10 cellular contexts compared by ENCODE assay signal in the genomic region with DNA sequence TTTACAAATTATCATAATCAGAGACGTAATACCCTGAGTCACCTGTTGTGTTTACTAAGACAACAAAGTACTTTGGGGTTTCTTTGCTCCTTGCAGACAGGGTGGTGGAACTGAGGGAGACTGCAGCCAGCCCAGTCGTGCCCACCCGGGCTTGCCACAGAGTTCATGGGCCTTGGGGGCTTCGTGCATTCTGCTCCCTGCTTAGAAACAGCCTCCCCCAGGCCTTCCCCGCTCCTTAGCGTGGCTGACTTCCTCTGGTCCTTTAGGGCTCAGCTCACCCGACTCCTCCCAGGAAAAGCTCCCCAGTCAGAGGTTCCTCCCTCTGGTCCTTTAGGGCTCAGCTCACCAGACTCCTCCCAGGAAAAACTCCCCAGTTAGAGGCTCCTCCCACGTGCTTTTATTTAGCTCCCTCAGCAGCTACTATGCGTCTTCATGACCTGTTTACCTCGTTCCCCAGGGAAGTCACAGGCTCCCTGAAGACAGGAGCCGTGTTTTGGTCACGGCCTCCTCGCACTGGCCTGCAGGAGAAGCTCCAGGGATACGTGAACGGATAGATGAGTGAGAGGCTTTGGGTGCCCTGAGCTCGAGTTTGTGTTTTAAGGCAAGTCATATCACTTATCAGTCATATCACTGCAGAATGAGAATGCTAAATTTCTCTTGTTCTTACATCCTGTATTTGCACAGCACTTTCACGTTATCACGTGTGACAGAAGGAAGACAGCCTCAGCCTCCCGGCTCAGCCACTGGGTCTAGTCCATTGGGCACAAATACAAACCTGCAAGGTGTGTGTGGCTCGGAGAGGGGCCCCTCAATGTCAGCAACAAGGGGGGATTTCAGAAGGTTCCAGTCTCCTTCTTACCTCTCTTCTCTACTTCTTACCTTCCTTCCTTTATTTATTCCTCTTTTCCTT. TPM values are rescaled to one million over a fixed set of nuclear protein-coding genes. Genes with fewer than 3 reads are reported as not detected.
DNase-seq lines count a peak whose midpoint lies in the region; ATAC-seq, FAIRE-seq and TF ChIP-seq lines count a peak whose summit lies in the region.
"Had no signal": no experiment of that assay in that cellular context is flagged by ENCODE, and none has a peak within 500 bp of the region (broad histone marks: within the 10 kb centered on the region; RNA-seq: fewer than 3 reads in every experiment).

No MANE protein-coding gene starts in this region.

- FAIRE-seq in D721Med (lab: Jason Lieb, UNC), result no peak
- FAIRE-seq: A204.1 had no signal

- WGBS in right lobe of liver (ENCODE audit: insufficient coverage, low coverage, low lambda C conversion rate, missing lambda C conversion rate), result 20% methylated on average over 20 of the region's 20 CpGs

- H3K36me3 ChIP-seq in right lobe of liver, result no peaks in the 10 kb centered on the region

- H3K4me1 Mint-ChIP-seq in activated CD4-positive, alpha-beta T cell treated with anti-CD3 and anti-CD28 coated beads, Interleukin-2, amount 10 ng/mL, durations not matched to agents 7 days and 5 days, result peaks cover 41% of the 10 kb centered on the region

- POLR2A ChIA-PET in activated CD4-positive, alpha-beta T cell treated with anti-CD3 and anti-CD28 coated beads, Interleukin-2, amount 10 ng/mL, durations not matched to agents 7 days and 5 days (lab: Charles Lee), result interaction anchor here (0.5 kb wide), 1 partner anchor 12 kb away, joined by 3 read pairs; no protein-coding TSS in a partner anchor

- H3K9me3 ChIP-seq in right lobe of liver, result no peaks in the 10 kb centered on the region

- ATAC-seq in HG03442 (IDR thresholded peaks at IDR 0.05; ENCODE audit: unreplicated experiment), result peak; percentile 66
- ATAC-seq in right lobe of liver, result peak; percentile 36 to 70 (median 65)

- intact Hi-C loops in right lobe of liver (cut with DNase I), result no loop called here

- TF ChIP-seq POLR2A in right lobe of liver (IDR thresholded peaks at IDR 0.05), result no peak

- peak overlapping the region; percentile 67 for H3K4me3 Mint-ChIP-seq in activated CD4-positive, alpha-beta T cell treated with anti-CD3 and anti-CD28 coated beads, Interleukin-2, amount 10 ng/mL, durations not matched to agents 7 days and 5 days

- H3K27me3 ChIP-seq in right lobe of liver, result no peaks in the 10 kb centered on the region

- no peaks in the 10 kb centered on the region for H3K4me1 ChIP-seq in right lobe of liver

- no peaks in the 10 kb centered on the region for H3K27me3 Mint-ChIP-seq in activated CD4-positive, alpha-beta T cell treated with anti-CD3 and anti-CD28 coated beads, Interleukin-2, amount 10 ng/mL, durations not matched to agents 7 days and 5 days

- peak overlapping the region; percentile 96 for H3K27ac Mint-ChIP-seq in activated CD4-positive, alpha-beta T cell treated with anti-CD3 and anti-CD28 coated beads, Interleukin-2, amount 10 ng/mL, durations not matched to agents 7 days and 5 days

- peaks cover 4% of the 10 kb centered on the region for H3K36me3 Mint-ChIP-seq in activated CD4-positive, alpha-beta T cell treated with anti-CD3 and anti-CD28 coated beads, Interleukin-2, amount 10 ng/mL, durations not matched to agents 7 days and 5 days (ENCODE audit: low read depth)

- no peak for TF ChIP-seq CTCF in right lobe of liver (IDR thresholded peaks at IDR 0.05)
- TF ChIP-seq CTCF in D721Med (IDR thresholded peaks at IDR 0.05; ENCODE audit: insufficient read depth, missing control alignments), result no peak

- DNase-seq in NCI-H1436 (lab: John Stamatoyannopoulos, UW) (peak; percentile 52), NCI-H1436 treated with DMSO at 0.1 percent for 48 hours (lab: John Stamatoyannopoulos, UW) (no peak), right lobe of liver (no peak), hepatic stellate cell (ENCODE audit: low spot score) (no peak), D721Med (ENCODE audit: insufficient read length, low spot score) (no peak)
- DNase-seq in activated CD4-positive, alpha-beta T cell treated with anti-CD3 and anti-CD28 coated beads, Interleukin-2, amount 10 ng/mL, durations not matched to agents 7 days and 5 days, result peak; percentile 67
- DNase-seq in effector CD8-positive, alpha-beta T cell (lab: John Stamatoyannopoulos, UW), result no peak

- no peaks in the 10 kb centered on the region for H3K9me3 Mint-ChIP-seq in activated CD4-positive, alpha-beta T cell treated with anti-CD3 and anti-CD28 coated beads, Interleukin-2, amount 10 ng/mL, durations not matched to agents 7 days and 5 days

- CTCF ChIA-PET in activated CD4-positive, alpha-beta T cell treated with anti-CD3 and anti-CD28 coated beads, Interleukin-2, amount 10 ng/mL, durations not matched to agents 7 days and 5 days (lab: Charles Lee), result interaction anchor here (0.8 kb wide), 1 partner anchor 10 kb away, joined by 4 read pairs; no protein-coding TSS in a partner anchor

- peak overlapping the region in 1 of 3 donors; percentile 18 for H3K27ac ChIP-seq in right lobe of liver

- no peak overlapping the region for H3K4me3 ChIP-seq in right lobe of liver

RNA-seq across cellular contexts. Expression of a gene that starts 52.7 kb away (rescaled TPM):
- not detected for total RNA-seq in activated CD4-positive, alpha-beta T cell treated with anti-CD3 and anti-CD28 coated beads, Interleukin-2, amount 10 ng/mL, durations not matched to agents 7 days and 5 days
- under 1 TPM in 4 of 6 experiments, not detected in 2; 0.15 to 0.51 (median 0.26) TPM for total RNA-seq in right lobe of liver
- total RNA-seq: SK-MEL-5 had no signal

Comparison
In these comparisons a context has a peak if more than half of its experiments do, and no peak if none do; other contexts are left out.
1. DNase-seq: peak in NCI-H1436 (single experiment) and activated CD4-positive, alpha-beta T cell treated with anti-CD3 and anti-CD28 coated beads, Interleukin-2, amount 10 ng/mL, durations not matched to agents 7 days and 5 days (single experiment); none in NCI-H1436 treated with DMSO at 0.1 percent for 48 hours (single experiment), right lobe of liver (0 of 3), hepatic stellate cell (single experiment), D721Med (single experiment) and effector CD8-positive, alpha-beta T cell (single experiment).